In genomic region chr4:118826723-118827444, GRCh38 we compare ENCODE assay signal across 14 cellular contexts. TPM values are rescaled to one million over a fixed set of nuclear protein-coding genes. Genes with fewer than 3 reads are reported as not detected.
DNase-seq lines count a peak whose midpoint lies in the region; FAIRE-seq and TF ChIP-seq lines count a peak whose summit lies in the region.
"Had no signal": no experiment of that assay in that cellular context is flagged by ENCODE, and none has a peak within 500 bp of the region (broad histone marks: within the 10 kb centered on the region; RNA-seq: fewer than 3 reads in every experiment).

No MANE protein-coding gene starts in this region.

- peaks cover 6% of the 10 kb centered on the region; the same call in 1 of the 2 replicates for H4K20me1 ChIP-seq in MM.1S (ENCODE audit: insufficient read depth, low read length)

- DNase-seq in AG04450 (ENCODE audit: low read depth, low spot score) (no peak), GM19239 (ENCODE audit: insufficient read length, low spot score) (no peak), MM.1S (no peak), fibroblast of villous mesenchyme (ENCODE audit: low read depth) (no peak), glutamatergic neuron (no peak), RKO (ENCODE audit: low spot score) (no peak), NCI-H2196 treated with DMSO at 0.1 percent for 48 hours (lab: John Stamatoyannopoulos, UW; ENCODE audit: unreplicated experiment) (no peak), SJCRH30 (no peak)
- DNase-seq: activated CD8-positive, alpha-beta memory T cell treated with anti-CD3 and anti-CD28 coated beads for 24 hours; CD8-positive, alpha-beta memory T cell; esophagus squamous epithelium; H7; kidney glomerular epithelial cell; NCI-H2227 treated with DMSO at 0.1 percent for 48 hours had no signal

- peaks cover 22% of the 10 kb centered on the region for H3K4me1 Mint-ChIP-seq in glutamatergic neuron (ENCODE audit: low read depth, unreplicated experiment)

- H3K36me3 ChIP-seq in MM.1S (replicated peaks; ENCODE audit: insufficient read depth, low read length) (peaks cover 6% of the 10 kb centered on the region; the same call in 1 of the 2 replicates), SJCRH30 (peaks cover 16% of the 10 kb centered on the region)

- no peak for TF ChIP-seq CTCF in AG04450 (IDR thresholded peaks at IDR 0.05; ENCODE audit: low read depth, low read length)
- no peak for TF ChIP-seq CTCF in MM.1S (IDR thresholded peaks at IDR 0.05; ENCODE audit: low read length)
- TF ChIP-seq CTCF in fibroblast of villous mesenchyme (IDR thresholded peaks at IDR 0.05; ENCODE audit: insufficient read depth, low read depth, low read length): no peak
- no peak for TF ChIP-seq CTCF in glutamatergic neuron (IDR thresholded peaks at IDR 0.05; ENCODE audit: partially characterized antibody, unreplicated experiment)

- H3K27ac ChIP-seq in AG04450 (ENCODE audit: low read depth, low read length): no peak overlapping the region
- H3K27ac ChIP-seq in MM.1S (ENCODE audit: low read length): no peak overlapping the region
- H3K27ac ChIP-seq in SJCRH30: no peak overlapping the region
- H3K27ac ChIP-seq: esophagus squamous epithelium had no signal

- CTCF ChIA-PET in AG04450 (lab: Charles Lee): interaction anchor here (2.2 kb wide), 1 partner anchor 63 kb away, joined by 7 read pairs; no protein-coding TSS in a partner anchor

- POLR2A ChIA-PET in AG04450 (lab: Yijun Ruan, JAX): interaction anchor here (0.6 kb wide), 1 partner anchor 113 kb away, joined by 4 read pairs; no protein-coding TSS in a partner anchor

- no peaks in the 10 kb centered on the region for H3K9me2 ChIP-seq in MM.1S (replicated peaks; ENCODE audit: insufficient read depth, low read length)

- no peak overlapping the region for H2AFZ ChIP-seq in MM.1S (ENCODE audit: low read length)

- H3K9me3 Mint-ChIP-seq in glutamatergic neuron (ENCODE audit: unreplicated experiment): peaks cover 1% of the 10 kb centered on the region
- H3K9me3 Mint-ChIP-seq: CD8-positive, alpha-beta memory T cell had no signal

- H3K4me1 ChIP-seq in MM.1S (ENCODE audit: low read length) (peaks cover 10% of the 10 kb centered on the region), SJCRH30 (no peaks in the 10 kb centered on the region)

- H3K36me3 Mint-ChIP-seq in glutamatergic neuron (ENCODE audit: unreplicated experiment): peaks cover 6% of the 10 kb centered on the region

- peak; percentile 18 for FAIRE-seq in GM19239 (lab: Jason Lieb, UNC)

- H3K9me3 ChIP-seq in AG04450 (ENCODE audit: control insufficient read depth, insufficient read depth, low read length) (no peaks in the 10 kb centered on the region), MM.1S (replicated peaks; ENCODE audit: insufficient read depth, low read length) (no peaks in the 10 kb centered on the region), SJCRH30 (replicated peaks) (no peaks in the 10 kb centered on the region)
- H3K9me3 ChIP-seq: esophagus squamous epithelium had no signal

- H3K27me3 ChIP-seq in AG04450 (ENCODE audit: control insufficient read depth, insufficient read depth, low read length) (no peaks in the 10 kb centered on the region), MM.1S (replicated peaks; ENCODE audit: insufficient read depth, low read length) (no peaks in the 10 kb centered on the region), SJCRH30 (no peaks in the 10 kb centered on the region)

- H3K4me2 ChIP-seq in MM.1S (ENCODE audit: low read depth, low read length): peak overlapping the region; percentile 4; the same call in 1 of the 2 replicates

- peaks cover 3% of the 10 kb centered on the region for H3K27me3 Mint-ChIP-seq in glutamatergic neuron (ENCODE audit: unreplicated experiment)
- H3K27me3 Mint-ChIP-seq: CD8-positive, alpha-beta memory T cell had no signal

- no peak overlapping the region for H3K27ac Mint-ChIP-seq in glutamatergic neuron (ENCODE audit: unreplicated experiment)

- H3K4me3 Mint-ChIP-seq in glutamatergic neuron (ENCODE audit: unreplicated experiment): no peak overlapping the region

- H3F3A ChIP-seq in MM.1S (ENCODE audit: insufficient read depth, low read length): no peaks in the 10 kb centered on the region

- no peak overlapping the region for H3K9ac ChIP-seq in MM.1S (ENCODE audit: low read length)

- H3K4me3 ChIP-seq in AG04450 (ENCODE audit: low read depth, low read length) (peak overlapping the region; percentile 36), MM.1S (ENCODE audit: low read length) (no peak overlapping the region), fibroblast of villous mesenchyme (ENCODE audit: low read depth, low read length) (peak overlapping the region; percentile 17), SJCRH30 (no peak overlapping the region)
- H3K4me3 ChIP-seq: esophagus squamous epithelium had no signal

- peaks cover 97% of the 10 kb centered on the region for H3K79me2 ChIP-seq in MM.1S (ENCODE audit: low read length)

RNA-seq across cellular contexts. Expression of gene SEC24D, which starts 9.0 kb away (rescaled TPM):
- 113 and 154 TPM in 2 replicates for polyA plus RNA-seq in AG04450 (2011; rRNA removed)
- polyA minus RNA-seq in AG04450 (2011; rRNA and poly(A)+ RNA removed): 146 and 183 TPM in 2 replicates
- total RNA-seq in fibroblast of villous mesenchyme: 103 and 134 TPM in 2 replicates
- total RNA-seq in glutamatergic neuron (ENCODE audit: unreplicated experiment): 26.0 TPM
- total RNA-seq in SJCRH30 (2014; rRNA removed; shearing (Covaris generic)): 23.6 and 25.9 TPM in 2 replicates

Comparison
In these comparisons a context has a peak if more than half of its experiments do, and no peak if none do; other contexts are left out.
1. H3K4me3 ChIP-seq: peak in AG04450 (single experiment) and fibroblast of villous mesenchyme (single experiment); none in MM.1S (single experiment) and SJCRH30 (single experiment).